ENCODE assay signal across 8 cellular contexts in the genomic region with DNA sequence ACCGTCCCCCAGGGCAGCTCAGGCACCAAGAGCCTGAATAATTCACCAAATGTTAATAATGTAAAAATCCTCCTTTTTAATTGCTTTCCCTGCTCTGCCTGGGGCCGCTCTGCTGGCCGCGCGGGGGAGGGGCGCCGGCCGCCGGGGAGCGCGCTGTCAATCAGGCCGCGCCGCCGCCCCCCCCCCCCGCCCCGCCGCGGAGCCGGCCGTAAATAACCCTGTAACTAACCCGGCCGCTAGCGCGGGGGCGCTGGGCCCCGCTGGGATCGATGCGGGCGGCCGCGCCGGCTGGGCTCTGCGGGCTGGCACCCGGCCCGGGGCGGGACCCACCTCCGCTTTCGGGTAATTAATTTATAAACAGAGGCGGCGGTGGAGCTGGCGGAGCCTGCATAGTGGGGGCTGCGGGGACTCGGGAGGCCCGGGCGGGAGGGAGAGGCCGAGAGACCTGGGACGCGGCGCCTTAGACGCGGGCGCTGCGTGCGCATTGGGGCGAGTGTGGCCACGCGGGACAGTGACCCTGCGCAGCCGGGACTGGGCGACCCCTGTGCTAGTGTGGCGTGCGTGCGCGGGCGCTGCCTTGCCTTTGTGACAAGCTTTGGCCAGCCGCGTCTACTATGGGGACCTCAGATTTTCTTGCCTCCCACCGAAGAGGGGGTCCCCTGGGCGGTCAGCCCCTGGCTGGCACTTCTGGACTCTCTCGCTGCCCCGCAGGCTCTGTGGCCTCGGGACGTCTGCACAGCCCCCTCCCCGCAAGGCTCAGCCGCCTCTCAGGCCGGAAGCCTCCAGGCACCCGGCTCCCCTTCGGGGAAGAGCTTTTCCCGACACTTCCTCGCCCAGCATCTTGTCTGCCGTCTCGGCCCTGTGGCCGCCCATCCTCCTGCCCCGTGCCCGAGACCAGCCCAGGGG. TPM values are rescaled to one million over a fixed set of nuclear protein-coding genes. Genes with fewer than 3 reads are reported as not detected.
DNase-seq lines count a peak whose midpoint lies in the region; ATAC-seq, FAIRE-seq and TF ChIP-seq lines count a peak whose summit lies in the region.

No MANE protein-coding gene starts in this region.

- no peaks in the 10 kb centered on the region for H3K9me1 ChIP-seq in keratinocyte (ENCODE audit: control insufficient read depth, extremely low read depth, insufficient read depth, low read length)

- H3K9ac ChIP-seq in keratinocyte (ENCODE audit: control insufficient read depth, extremely low read depth, insufficient read depth, low read length) = no peak overlapping the region

- no TSS peak for BruUV-seq in MCF 10A (replicated peaks; lab: Mats Ljungman, UMichigan)

- intact Hi-C loops in MCF 10A (cut with micrococcal nuclease) = loop anchor here (5.0 kb wide), 1 partner anchor 38 kb away; no protein-coding TSS in a partner anchor

- H2AFZ ChIP-seq in keratinocyte (ENCODE audit: control insufficient read depth, low read length) = no peak overlapping the region

- no peak overlapping the region for H3K27ac ChIP-seq in keratinocyte (ENCODE audit: control insufficient read depth, insufficient read depth, low read length)

- dilution Hi-C loops in keratinocyte (cut with MboI; ENCODE audit: extremely low pct_ligation_motif_present, low sequenced_read_pairs) = no loop called here

- peak overlapping the region; percentile 6 to 64 (median 14) for H3K4me3 ChIP-seq in keratinocyte (ENCODE audit: control insufficient read depth in 2 of 3, extremely low read depth in 1 of 3, insufficient read depth in 2 of 3, low read depth in 1 of 3, low read length in 3 of 3)

- no peaks in the 10 kb centered on the region for H3K9me3 Mint-ChIP-seq in MCF 10A (ENCODE audit: unreplicated experiment)
- H3K9me3 Mint-ChIP-seq in stimulated activated memory B cell treated with anti-CD40 and anti-IgM and Interleukin-4, amounts not matched to agents 10 μg/mL and 1 μg/mL and 100 μg/mL, for 72 hours = no peaks in the 10 kb centered on the region

- H3K9me3 ChIP-seq in keratinocyte (ENCODE audit: control insufficient read depth, low read depth, low read length) = no peaks in the 10 kb centered on the region

- ATAC-seq in stimulated activated memory B cell treated with anti-CD40 and anti-IgM and Interleukin-4, amounts not matched to agents 10 μg/mL and 1 μg/mL and 100 μg/mL, for 72 hours = no peak
- ATAC-seq in HG03439 (IDR thresholded peaks at IDR 0.05; ENCODE audit: unreplicated experiment) (no peak), GM19035 (IDR thresholded peaks at IDR 0.05; ENCODE audit: unreplicated experiment) (no peak)

- H3K36me3 ChIP-seq in keratinocyte (ENCODE audit: control insufficient read depth in 2 of 2, extremely low read depth in 1 of 2, insufficient read depth in 2 of 2, low read length in 2 of 2) = peaks cover 2% of the 10 kb centered on the region in 2 experiments

- H3K27ac Mint-ChIP-seq in MCF 10A (ENCODE audit: low read depth, unreplicated experiment) = no peak overlapping the region
- no peak overlapping the region for H3K27ac Mint-ChIP-seq in stimulated activated memory B cell treated with anti-CD40 and anti-IgM and Interleukin-4, amounts not matched to agents 10 μg/mL and 1 μg/mL and 100 μg/mL, for 72 hours

- peaks cover 11% of the 10 kb centered on the region for H3K4me1 ChIP-seq in keratinocyte (ENCODE audit: control insufficient read depth, extremely low read depth, insufficient read depth, low read length)

- no peaks in the 10 kb centered on the region for H3K36me3 Mint-ChIP-seq in MCF 10A (ENCODE audit: insufficient read depth, unreplicated experiment)
- H3K36me3 Mint-ChIP-seq in stimulated activated memory B cell treated with anti-CD40 and anti-IgM and Interleukin-4, amounts not matched to agents 10 μg/mL and 1 μg/mL and 100 μg/mL, for 72 hours = peaks cover 16% of the 10 kb centered on the region

- H3K27me3 ChIP-seq in keratinocyte (ENCODE audit: control insufficient read depth, extremely low read depth, insufficient read depth, low read length) = peaks cover 70% of the 10 kb centered on the region

- peak overlapping the region; percentile 60 for H3K4me3 Mint-ChIP-seq in MCF 10A (ENCODE audit: unreplicated experiment)
- peak overlapping the region; percentile 74 for H3K4me3 Mint-ChIP-seq in stimulated activated memory B cell treated with anti-CD40 and anti-IgM and Interleukin-4, amounts not matched to agents 10 μg/mL and 1 μg/mL and 100 μg/mL, for 72 hours

- TF ChIP-seq CTCF in MCF 10A (IDR thresholded peaks at IDR 0.05; ENCODE audit: unreplicated experiment) (no peak), keratinocyte (optimal IDR thresholded peaks at IDR 0.05 in 1 of 3, IDR thresholded peaks at IDR 0.05 in 1 of 3, conservative IDR thresholded peaks at IDR 0.05 in 1 of 3; ENCODE audit: extremely low read depth in 1 of 3, insufficient read depth in 2 of 3, low read length in 3 of 3) (no peak)

- CTCF ChIA-PET in MCF 10A (lab: Yijun Ruan, JAX) = interaction anchor here (0.6 to 3.9 kb wide), 5 partner anchors 20 to 71 kb away, joined by 3 to 34 read pairs (median 4); no protein-coding TSS in a partner anchor

- H3K4me1 Mint-ChIP-seq in MCF 10A (ENCODE audit: insufficient read depth, unreplicated experiment) = no peaks in the 10 kb centered on the region
- H3K4me1 Mint-ChIP-seq in stimulated activated memory B cell treated with anti-CD40 and anti-IgM and Interleukin-4, amounts not matched to agents 10 μg/mL and 1 μg/mL and 100 μg/mL, for 72 hours = peaks cover 16% of the 10 kb centered on the region

- H3K4me2 ChIP-seq in keratinocyte (ENCODE audit: control insufficient read depth, extremely low read depth, insufficient read depth, low read depth, low read length) = peak overlapping the region; percentile 69

- POLR2A ChIA-PET in MCF 10A (lab: Yijun Ruan, JAX) = interaction anchor here (0.7 to 3.1 kb wide), 4 partner anchors 18 to 40 kb away, joined by 3 to 18 read pairs (median 6); a partner anchor contains a TSS

- peak; percentile 28 for DNase-seq in activated naive CD4-positive, alpha-beta T cell treated with Interleukin-2 at 50 U/mL for 16 hours
- DNase-seq in activated naive CD4-positive, alpha-beta T cell treated with anti-CD3 and anti-CD28 coated beads, Interleukin-2, amount 50 U/mL, for 16 hours = no peak
- DNase-seq in NCI-H69 (lab: John Stamatoyannopoulos, UW) (peak; percentile 91), MCF 10A (ENCODE audit: unreplicated experiment) (peak; percentile 60), keratinocyte (ENCODE audit: low read depth, low spot score) (no peak)

- no peaks in the 10 kb centered on the region for H3K79me2 ChIP-seq in keratinocyte (ENCODE audit: control insufficient read depth, insufficient read depth, low read length)

- H4K20me1 ChIP-seq in keratinocyte (ENCODE audit: control insufficient read depth, extremely low read depth, insufficient read depth, low read length) = no peaks in the 10 kb centered on the region

- no peak for FAIRE-seq in keratinocyte (lab: Jason Lieb, UNC)

- H3K27me3 Mint-ChIP-seq in MCF 10A (ENCODE audit: insufficient read depth, unreplicated experiment) = peaks cover 7% of the 10 kb centered on the region
- peaks cover 44% of the 10 kb centered on the region for H3K27me3 Mint-ChIP-seq in stimulated activated memory B cell treated with anti-CD40 and anti-IgM and Interleukin-4, amounts not matched to agents 10 μg/mL and 1 μg/mL and 100 μg/mL, for 72 hours

RNA-seq across cellular contexts. Expression of a gene that starts 16.7 kb away (rescaled TPM):
- not detected in 2 replicates for total RNA-seq in MCF 10A (2022)
- 0.03 TPM in 1 of 3 replicates, not detected in the others for polyA plus RNA-seq in keratinocyte
- polyA plus RNA-seq in keratinocyte (2011; ENCODE audit: low read depth) = not detected
- polyA plus RNA-seq in keratinocyte (2011; cell fraction: cytosol; rRNA removed) = 0.05 TPM in 1 of 2 replicates, not detected in the other
- polyA plus RNA-seq in keratinocyte (2011; cell fraction: nucleus; rRNA removed) = 0.08 TPM in 1 of 2 replicates, not detected in the other
- polyA plus RNA-seq in keratinocyte (2012; ENCODE audit: low replicate concordance) = 0.20 TPM in 1 of 2 replicates, not detected in the other
- not detected in 3 replicates for polyA minus RNA-seq in keratinocyte
- 8.2 TPM for polyA minus RNA-seq in keratinocyte (2011; cell fraction: cytosol; rRNA and poly(A)+ RNA removed)
- 0.39 and 0.95 TPM in 2 replicates for polyA minus RNA-seq in keratinocyte (2011; cell fraction: nucleus; rRNA and poly(A)+ RNA removed)

RNA-seq across cellular contexts. Expression of a gene that starts 18.7 kb away (rescaled TPM):
- 117 and 136 TPM in 2 replicates for total RNA-seq in MCF 10A (2022)
- 51.0 to 74.0 TPM (median 51.8 TPM) in 3 replicates for polyA plus RNA-seq in keratinocyte
- polyA plus RNA-seq in keratinocyte (2011; ENCODE audit: low read depth) = 67.1 TPM
- polyA plus RNA-seq in keratinocyte (2011; cell fraction: cytosol; rRNA removed) = 36.0 and 57.5 TPM in 2 replicates
- 85.1 and 88.1 TPM in 2 replicates for polyA plus RNA-seq in keratinocyte (2011; cell fraction: nucleus; rRNA removed)
- 43.6 and 94.6 TPM in 2 replicates for polyA plus RNA-seq in keratinocyte (2012; ENCODE audit: low replicate concordance)
- 74.9 to 110 TPM (median 79.2 TPM) in 3 replicates for polyA minus RNA-seq in keratinocyte
- polyA minus RNA-seq in keratinocyte (2011; cell fraction: cytosol; rRNA and poly(A)+ RNA removed) = 114 TPM
- 55.0 and 58.8 TPM in 2 replicates for polyA minus RNA-seq in keratinocyte (2011; cell fraction: nucleus; rRNA and poly(A)+ RNA removed)

RNA-seq across cellular contexts. Expression of a gene that starts 20.0 kb away (rescaled TPM):
- total RNA-seq in MCF 10A (2022) = 15.1 and 18.1 TPM in 2 replicates
- polyA plus RNA-seq in keratinocyte = 6.5 to 17.8 TPM (median 8.5 TPM) in 3 replicates
- 2.2 TPM for polyA plus RNA-seq in keratinocyte (2011; ENCODE audit: low read depth)
- 1.7 and 3.4 TPM in 2 replicates for polyA plus RNA-seq in keratinocyte (2011; cell fraction: cytosol; rRNA removed)
- polyA plus RNA-seq in keratinocyte (2011; cell fraction: nucleus; rRNA removed) = 61.4 and 81.3 TPM in 2 replicates
- 7.6 TPM in 2 replicates for polyA plus RNA-seq in keratinocyte (2012; ENCODE audit: low replicate concordance)
- 3.6 to 4.8 TPM (median 4.2 TPM) in 3 replicates for polyA minus RNA-seq in keratinocyte
- polyA minus RNA-seq in keratinocyte (2011; cell fraction: cytosol; rRNA and poly(A)+ RNA removed) = 3.3 TPM
- 12.2 and 13.9 TPM in 2 replicates for polyA minus RNA-seq in keratinocyte (2011; cell fraction: nucleus; rRNA and poly(A)+ RNA removed)

RNA-seq across cellular contexts. Expression of a gene that starts 25.9 kb away (rescaled TPM):
- total RNA-seq in MCF 10A (2022) = 7.9 and 11.1 TPM in 2 replicates
- polyA plus RNA-seq in keratinocyte = 2.5 to 4.9 TPM (median 3.8 TPM) in 3 replicates
- polyA plus RNA-seq in keratinocyte (2011; ENCODE audit: low read depth) = 4.0 TPM
- polyA plus RNA-seq in keratinocyte (2011; cell fraction: cytosol; rRNA removed) = 1.4 and 4.6 TPM in 2 replicates
- 14.0 and 25.9 TPM in 2 replicates for polyA plus RNA-seq in keratinocyte (2011; cell fraction: nucleus; rRNA removed)
- polyA plus RNA-seq in keratinocyte (2012; ENCODE audit: low replicate concordance) = 10.0 and 12.7 TPM in 2 replicates
- 2.1 to 7.9 TPM (median 2.2 TPM) in 3 replicates for polyA minus RNA-seq in keratinocyte
- 5.8 TPM for polyA minus RNA-seq in keratinocyte (2011; cell fraction: cytosol; rRNA and poly(A)+ RNA removed)
- 9.8 and 12.5 TPM in 2 replicates for polyA minus RNA-seq in keratinocyte (2011; cell fraction: nucleus; rRNA and poly(A)+ RNA removed)

RNA-seq across cellular contexts. Expression of a gene that starts 41.5 kb away (rescaled TPM):
- total RNA-seq in MCF 10A (2022) = not detected in 2 replicates
- not detected in 3 replicates for polyA plus RNA-seq in keratinocyte
- not detected for polyA plus RNA-seq in keratinocyte (2011; ENCODE audit: low read depth)
- not detected in 2 replicates for polyA plus RNA-seq in keratinocyte (2011; cell fraction: cytosol; rRNA removed)
- polyA plus RNA-seq in keratinocyte (2011; cell fraction: nucleus; rRNA removed) = not detected in 2 replicates
- 6.3 and 8.5 TPM in 2 replicates for polyA plus RNA-seq in keratinocyte (2012; ENCODE audit: low replicate concordance)
- polyA minus RNA-seq in keratinocyte = not detected in 3 replicates
- polyA minus RNA-seq in keratinocyte (2011; cell fraction: cytosol; rRNA and poly(A)+ RNA removed) = not detected
- polyA minus RNA-seq in keratinocyte (2011; cell fraction: nucleus; rRNA and poly(A)+ RNA removed) = not detected in 2 replicates

Comparison
In these comparisons a context has a peak if more than half of its experiments do, and no peak if none do; other contexts are left out.
1. DNase-seq: peak in activated naive CD4-positive, alpha-beta T cell treated with Interleukin-2 at 50 U/mL for 16 hours (single experiment), NCI-H69 (single experiment) and MCF 10A (single experiment); none in activated naive CD4-positive, alpha-beta T cell treated with anti-CD3 and anti-CD28 coated beads, Interleukin-2, amount 50 U/mL, for 16 hours (single experiment) and keratinocyte (single experiment).